ENCODE assay signal across 8 cellular contexts in genomic region chr1:2230781-2231666, GRCh38. TPM values are rescaled to one million over a fixed set of nuclear protein-coding genes. Genes with fewer than 3 reads are reported as not detected.
A peak's percentile ranks its signal among the peaks of the same experiment; 100 is the strongest.
DNase-seq lines count a peak whose midpoint lies in the region; ATAC-seq and TF ChIP-seq lines count a peak whose summit lies in the region.

No MANE protein-coding gene starts in this region.

- H3K9me3 ChIP-seq in T-helper 17 cell (ENCODE audit: control insufficient read depth, low read length, poor library complexity, severe bottlenecking), result no peaks in the 10 kb centered on the region
- no peaks in the 10 kb centered on the region for H3K9me3 ChIP-seq in lower lobe of right lung

- H3K4me1 Mint-ChIP-seq in T-helper 17 cell, result peaks cover 38% of the 10 kb centered on the region
- H3K4me1 Mint-ChIP-seq in stimulated activated naive CD8-positive, alpha-beta T cell treated with anti-CD3 and anti-CD28 coated beads, Interleukin-15, amount 100 ng/mL, for 72 hours, result peaks cover 72% of the 10 kb centered on the region

- peak overlapping the region; percentile 92 for H3K4me3 Mint-ChIP-seq in T-helper 17 cell
- H3K4me3 Mint-ChIP-seq in stimulated activated naive CD8-positive, alpha-beta T cell treated with anti-CD3 and anti-CD28 coated beads, Interleukin-15, amount 100 ng/mL, for 72 hours, result peak overlapping the region; percentile 94 to 98

- H3K36me3 Mint-ChIP-seq in T-helper 17 cell (ENCODE audit: low read depth), result peaks cover 6% of the 10 kb centered on the region

- H3K27ac Mint-ChIP-seq in T-helper 17 cell, result peak overlapping the region; percentile 96
- H3K27ac Mint-ChIP-seq in stimulated activated naive CD8-positive, alpha-beta T cell treated with anti-CD3 and anti-CD28 coated beads, Interleukin-15, amount 100 ng/mL, for 72 hours, result peak overlapping the region; percentile 96 to 97

- peak overlapping the region; percentile 89 for H3K27ac ChIP-seq in lower lobe of right lung

- H3K27me3 Mint-ChIP-seq in T-helper 17 cell, result no peaks in the 10 kb centered on the region
- H3K27me3 Mint-ChIP-seq in stimulated activated naive CD8-positive, alpha-beta T cell treated with anti-CD3 and anti-CD28 coated beads, Interleukin-15, amount 100 ng/mL, for 72 hours, result peaks cover 7% of the 10 kb centered on the region

- DNase-seq in ELR (ENCODE audit: low read depth) (peak; percentile 34), T-helper 17 cell (peak; percentile 40 to 59 (median 51)), lower lobe of right lung (peak; percentile 58), GM20000 (ENCODE audit: low spot score) (no peak), AG08395 (ENCODE audit: low spot score) (no peak), RPMI8226 (no peak)
- peak; percentile 82 for DNase-seq in central memory CD4-positive, alpha-beta T cell
- peak; percentile 49 to 57 for DNase-seq in stimulated activated naive CD8-positive, alpha-beta T cell treated with anti-CD3 and anti-CD28 coated beads, Interleukin-15, amount 100 ng/mL, for 72 hours

- H3K4me1 ChIP-seq in lower lobe of right lung, result peaks cover 70% of the 10 kb centered on the region

- H3K27me3 ChIP-seq in lower lobe of right lung (ENCODE audit: low read depth), result no peaks in the 10 kb centered on the region

- H3K9me3 Mint-ChIP-seq in stimulated activated naive CD8-positive, alpha-beta T cell treated with anti-CD3 and anti-CD28 coated beads, Interleukin-15, amount 100 ng/mL, for 72 hours, result no peaks in the 10 kb centered on the region

- ATAC-seq in T-helper 17 cell (peak; percentile 10), lower lobe of right lung (no peak)
- ATAC-seq in stimulated activated naive CD8-positive, alpha-beta T cell treated with anti-CD3 and anti-CD28 coated beads, Interleukin-15, amount 100 ng/mL, for 72 hours, result no peak

- intact Hi-C loops in lower lobe of right lung (cut with DNase I), result no loop called here

- TF ChIP-seq CTCF in lower lobe of right lung (IDR thresholded peaks at IDR 0.05), result no peak
- TF ChIP-seq CTCF in GM20000 (IDR thresholded peaks at IDR 0.05; ENCODE audit: extremely low read depth, missing control alignments), result no peak

- H3K4me3 ChIP-seq in lower lobe of right lung, result peak overlapping the region; percentile 64

- no peaks in the 10 kb centered on the region for H3K36me3 ChIP-seq in lower lobe of right lung

RNA-seq across cellular contexts. Expression of gene SKI, which starts 2.9 kb away (rescaled TPM):
- 100 to 1,000 TPM; 183 to 215 TPM for total RNA-seq in T-helper 17 cell
- 90.0 TPM for total RNA-seq in lower lobe of right lung

RNA-seq across cellular contexts. Expression of gene FAAP20, which starts 36.5 kb away (rescaled TPM):
- total RNA-seq in T-helper 17 cell, result 10 to 100 TPM; 44.6 to 48.6 TPM
- total RNA-seq in lower lobe of right lung, result 50.9 TPM

Comparison
In these comparisons a context has a peak if more than half of its experiments do, and no peak if none do; other contexts are left out.
1. DNase-seq: peak in ELR (single experiment), T-helper 17 cell (3 of 3), central memory CD4-positive, alpha-beta T cell (single experiment), lower lobe of right lung (single experiment) and stimulated activated naive CD8-positive, alpha-beta T cell treated with anti-CD3 and anti-CD28 coated beads, Interleukin-15, amount 100 ng/mL, for 72 hours (2 of 2); none in GM20000 (single experiment), AG08395 (single experiment) and RPMI8226 (single experiment).